Comparison of ENCODE assay signal across 8 cellular contexts in the genomic region with DNA sequence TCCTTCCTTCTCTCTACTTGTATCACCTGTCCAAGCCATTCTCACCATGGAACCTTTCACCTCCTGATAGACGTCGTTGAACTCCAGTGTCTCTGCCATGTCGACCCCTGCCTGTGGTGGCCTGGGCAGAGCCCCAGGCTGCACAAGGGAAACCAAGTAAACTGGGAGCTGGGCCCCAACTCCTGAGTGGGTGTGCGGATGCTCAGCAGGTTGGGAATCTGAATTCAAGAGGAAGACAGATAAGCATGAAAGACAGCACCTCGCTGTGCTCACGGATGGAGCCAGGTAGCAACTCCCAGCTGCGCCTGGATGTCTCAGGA. TPM values are rescaled to one million over a fixed set of nuclear protein-coding genes. Genes with fewer than 3 reads are reported as not detected.
DNase-seq lines count a peak whose midpoint lies in the region; ATAC-seq and TF ChIP-seq lines count a peak whose summit lies in the region.

No MANE protein-coding gene starts in this region.

- H3K27me3 Mint-ChIP-seq in glutamatergic neuron (ENCODE audit: unreplicated experiment), result peaks cover 23% of the 10 kb centered on the region

- H3K36me3 Mint-ChIP-seq in glutamatergic neuron (ENCODE audit: unreplicated experiment), result peaks cover 6% of the 10 kb centered on the region
- peaks cover 56% of the 10 kb centered on the region for H3K36me3 Mint-ChIP-seq in stimulated activated effector memory CD8-positive, alpha-beta T cell treated with anti-CD3 and anti-CD28 coated beads, Interleukin-12 subunit alpha, Interleukin-12 subunit beta, amount 100 ng/mL, for 72 hours

- H3K27ac ChIP-seq in SK-N-MC, result peak overlapping the region; percentile 73; the same call in 1 of the 2 replicates

- peaks cover 26% of the 10 kb centered on the region for H3K4me1 Mint-ChIP-seq in glutamatergic neuron (ENCODE audit: low read depth, unreplicated experiment)
- H3K4me1 Mint-ChIP-seq in stimulated activated effector memory CD8-positive, alpha-beta T cell treated with anti-CD3 and anti-CD28 coated beads, Interleukin-12 subunit alpha, Interleukin-12 subunit beta, amount 100 ng/mL, for 72 hours, result peaks cover 49% of the 10 kb centered on the region

- ATAC-seq in GM21619 (IDR thresholded peaks at IDR 0.05; ENCODE audit: unreplicated experiment) (peak; percentile 4), GM21529 (IDR thresholded peaks at IDR 0.05; ENCODE audit: unreplicated experiment) (no peak)
- ATAC-seq in stimulated activated effector memory CD8-positive, alpha-beta T cell treated with anti-CD3 and anti-CD28 coated beads, Interleukin-12 subunit alpha, Interleukin-12 subunit beta, amount 100 ng/mL, for 72 hours, result no peak

- H3K27ac Mint-ChIP-seq in glutamatergic neuron (ENCODE audit: unreplicated experiment), result peak overlapping the region; percentile 25
- peak overlapping the region; percentile 99 for H3K27ac Mint-ChIP-seq in stimulated activated effector memory CD8-positive, alpha-beta T cell treated with anti-CD3 and anti-CD28 coated beads, Interleukin-12 subunit alpha, Interleukin-12 subunit beta, amount 100 ng/mL, for 72 hours

- peak overlapping the region; percentile 95 for H3K4me3 Mint-ChIP-seq in glutamatergic neuron (ENCODE audit: unreplicated experiment)
- peak overlapping the region; percentile 91 for H3K4me3 Mint-ChIP-seq in stimulated activated effector memory CD8-positive, alpha-beta T cell treated with anti-CD3 and anti-CD28 coated beads, Interleukin-12 subunit alpha, Interleukin-12 subunit beta, amount 100 ng/mL, for 72 hours

- H3K36me3 ChIP-seq in SK-N-MC (ENCODE audit: insufficient read depth, low read length), result peaks cover 48% of the 10 kb centered on the region

- TF ChIP-seq CTCF in glutamatergic neuron (IDR thresholded peaks at IDR 0.05; ENCODE audit: partially characterized antibody, unreplicated experiment), result no peak

- no peaks in the 10 kb centered on the region for H3K9me3 ChIP-seq in SK-N-MC (ENCODE audit: low read depth, low read length)

- H3K9ac ChIP-seq in SK-N-MC (ENCODE audit: insufficient read length), result peak overlapping the region; percentile 96

- H3K9me3 Mint-ChIP-seq in glutamatergic neuron (ENCODE audit: unreplicated experiment), result peaks cover 21% of the 10 kb centered on the region
- no peaks in the 10 kb centered on the region for H3K9me3 Mint-ChIP-seq in stimulated activated effector memory CD8-positive, alpha-beta T cell treated with anti-CD3 and anti-CD28 coated beads, Interleukin-12 subunit alpha, Interleukin-12 subunit beta, amount 100 ng/mL, for 72 hours

- DNase-seq in SK-N-MC (ENCODE audit: low read depth, low spot score), result no peak
- no peak for DNase-seq in glutamatergic neuron
- no peak for DNase-seq in stimulated activated effector memory CD8-positive, alpha-beta T cell treated with anti-CD3 and anti-CD28 coated beads, Interleukin-12 subunit alpha, Interleukin-12 subunit beta, amount 100 ng/mL, for 72 hours (ENCODE audit: low spot score in 2 of 2)
- DNase-seq in cerebellum (ENCODE audit: low spot score), result no peak
- DNase-seq in stimulated activated CD4-positive, alpha-beta T cell treated with anti-CD3 and anti-CD28 coated beads, Interleukin-4, amount 100 ng/mL, for 4 hours, result no peak
- no peak for DNase-seq in NCI-H2029 (lab: John Stamatoyannopoulos, UW)

- peak overlapping the region; percentile 78 for H3K4me3 ChIP-seq in SK-N-MC

RNA-seq across cellular contexts. Expression of gene SSRP1, which starts 0.7 kb away (rescaled TPM):
- total RNA-seq in glutamatergic neuron (ENCODE audit: unreplicated experiment) (91.4 TPM), cerebellum (40.0 TPM)

RNA-seq across cellular contexts. Expression of gene P2RX3, which starts 3.2 kb away (rescaled TPM):
- total RNA-seq in glutamatergic neuron (ENCODE audit: unreplicated experiment), result 496 TPM
- not detected for total RNA-seq in cerebellum

RNA-seq across cellular contexts. Expression of gene TNKS1BP1, which starts 10.2 kb away (rescaled TPM):
- total RNA-seq in glutamatergic neuron (ENCODE audit: unreplicated experiment) (198 TPM), cerebellum (13.9 TPM)

RNA-seq across cellular contexts. Expression of gene PRG3, which starts 46.0 kb away (rescaled TPM):
- total RNA-seq in glutamatergic neuron (ENCODE audit: unreplicated experiment), result not detected
- not detected for total RNA-seq in cerebellum

RNA-seq across cellular contexts. Expression of gene PRG2, which starts 55.5 kb away (rescaled TPM):
- total RNA-seq in glutamatergic neuron (ENCODE audit: unreplicated experiment) (not detected), cerebellum (0.36 TPM)

Comparison
In these comparisons a context has a peak if more than half of its experiments do, and no peak if none do; other contexts are left out.
1. RNA of gene P2RX3, which starts 3.2 kb away (total RNA-seq): 496 TPM in glutamatergic neuron (single experiment); not detected in cerebellum (single experiment); every median in the first group is over 100 times any median in the second.
2. RNA of gene TNKS1BP1, which starts 10.2 kb away (total RNA-seq): 198 TPM in glutamatergic neuron (single experiment); 13.9 TPM in cerebellum (single experiment); every median in the first group is over 10 times any median in the second.